Comparison of ENCODE assay signal across 18 cellular contexts in the genomic region with DNA sequence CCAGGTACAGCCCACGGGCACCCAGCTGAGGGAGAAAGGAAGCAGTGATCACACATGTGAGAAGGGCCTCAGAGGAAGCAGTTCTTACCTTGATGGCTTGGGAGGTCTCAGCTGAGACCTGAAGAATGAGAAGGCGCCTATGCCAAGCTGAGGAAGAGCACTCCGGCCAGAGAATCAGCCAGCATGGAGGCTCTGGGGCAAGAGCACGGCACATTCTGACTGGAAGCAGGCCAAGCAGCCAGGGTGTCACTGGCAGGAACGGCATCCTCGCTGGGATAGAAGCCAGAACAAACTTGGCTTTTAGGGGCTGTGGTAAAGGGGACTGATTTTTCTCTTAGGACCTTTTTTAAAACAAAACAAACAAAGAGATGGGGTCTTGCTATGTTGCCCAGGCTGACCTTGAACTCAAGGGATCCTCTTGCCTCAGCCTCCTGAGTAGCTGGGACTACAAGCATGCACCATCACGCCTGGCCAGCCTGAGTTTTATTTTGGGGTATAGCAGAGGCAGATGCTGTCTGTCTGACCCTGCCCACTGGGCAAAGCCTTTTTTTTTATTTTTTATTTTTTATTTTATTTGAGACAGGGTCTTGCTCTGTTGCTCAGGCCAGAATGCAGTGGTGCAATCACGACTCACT. TPM values are rescaled to one million over a fixed set of nuclear protein-coding genes. Genes with fewer than 3 reads are reported as not detected.
DNase-seq lines count a peak whose midpoint lies in the region; ATAC-seq and TF ChIP-seq lines count a peak whose summit lies in the region.
"Had no signal": no experiment of that assay in that cellular context is flagged by ENCODE, and none has a peak within 500 bp of the region (broad histone marks: within the 10 kb centered on the region; RNA-seq: fewer than 3 reads in every experiment).

No MANE protein-coding gene starts in this region.

- no peak for ATAC-seq in HG02852 (IDR thresholded peaks at IDR 0.05; ENCODE audit: unreplicated experiment)

- H3K36me3 Mint-ChIP-seq in chondrocyte (ENCODE audit: low read depth), result peaks cover 23% of the 10 kb centered on the region
- peaks cover 29% of the 10 kb centered on the region for H3K36me3 Mint-ChIP-seq in type B pancreatic cell

- DNase-seq in activated effector memory CD4-positive, alpha-beta T cell treated with anti-CD3 and anti-CD28 coated beads, Interleukin-2, amount 50 U/mL, for 16 hours, result peak; percentile 10
- no peak for DNase-seq in activated effector memory CD4-positive, alpha-beta T cell treated with Interleukin-2 at 50 U/mL for 16 hours
- peak; percentile 37 for DNase-seq in chondrocyte (ENCODE audit: low spot score)
- no peak for DNase-seq in type B pancreatic cell (ENCODE audit: extremely low spot score, unreplicated experiment)
- DNase-seq in NCI-H1436 treated with DMSO at 0.1 percent for 48 hours (lab: John Stamatoyannopoulos, UW), result no peak
- DNase-seq in putamen (ENCODE audit: low spot score), result no peak
- DNase-seq: activated CD8-positive, alpha-beta memory T cell treated with anti-CD3 and anti-CD28 coated beads, Interleukin-2, amount 50 U/mL, for 48 hours; AML-193; DND-41; HCEC 1CT; NCI-H1048; stimulated activated CD4-positive, alpha-beta T cell treated with anti-CD3 and anti-CD28 coated beads, Interleukin-4, amount 100 ng/mL, for 1 hour had no signal

- no peaks in the 10 kb centered on the region for H3K9me3 Mint-ChIP-seq in chondrocyte (ENCODE audit: low read depth)
- peaks cover 4% of the 10 kb centered on the region for H3K9me3 Mint-ChIP-seq in type B pancreatic cell
- H3K9me3 Mint-ChIP-seq: mesothelial cell of epicardium had no signal

- H3K27me3 Mint-ChIP-seq in chondrocyte (ENCODE audit: low read depth) (no peaks in the 10 kb centered on the region), type B pancreatic cell (no peaks in the 10 kb centered on the region)

- TF ChIP-seq CTCF in chondrocyte (IDR thresholded peaks at IDR 0.05) (no peak), type B pancreatic cell (conservative IDR thresholded peaks at IDR 0.05) (no peak)

- H3K27ac Mint-ChIP-seq in chondrocyte (ENCODE audit: unreplicated experiment), result peak overlapping the region; percentile 69
- peak overlapping the region; percentile 25 for H3K27ac Mint-ChIP-seq in type B pancreatic cell
- H3K27ac Mint-ChIP-seq: mesothelial cell of epicardium had no signal

- H3K4me3 Mint-ChIP-seq in chondrocyte (ENCODE audit: unreplicated experiment), result no peak overlapping the region
- H3K4me3 Mint-ChIP-seq in type B pancreatic cell, result no peak overlapping the region
- H3K4me3 Mint-ChIP-seq: mesothelial cell of epicardium had no signal

- H3K27me3 ChIP-seq in layer of hippocampus (ENCODE audit: control insufficient read depth, insufficient read depth, low read length), result no peaks in the 10 kb centered on the region

- H3K4me1 Mint-ChIP-seq in chondrocyte (ENCODE audit: low read depth) (peaks cover 12% of the 10 kb centered on the region), type B pancreatic cell (ENCODE audit: unreplicated experiment) (peaks cover 6% of the 10 kb centered on the region)
- H3K4me1 Mint-ChIP-seq: mesothelial cell of epicardium had no signal

- peak overlapping the region; percentile 23 for H3K27ac ChIP-seq in layer of hippocampus (ENCODE audit: low read depth, low read length)
- H3K27ac ChIP-seq: SK-N-MC, WERI-Rb-1 had no signal

RNA-seq across cellular contexts. Expression of gene GHRH, which starts 17.6 kb away (rescaled TPM):
- not detected in 3 replicates for total RNA-seq in chondrocyte
- total RNA-seq in type B pancreatic cell (ENCODE audit: low replicate concordance), result 0.77 and 3.9 TPM in 2 replicates
- total RNA-seq: HT1080, mesothelial cell of epicardium had no signal

RNA-seq across cellular contexts. Expression of gene MANBAL, which starts 45.4 kb away (rescaled TPM):
- total RNA-seq in chondrocyte (30.9 to 34.1 TPM (median 32.5 TPM) in 3 replicates), type B pancreatic cell (ENCODE audit: low replicate concordance) (35.5 and 40.4 TPM in 2 replicates)

Comparison
In these comparisons a context has a peak if more than half of its experiments do, and no peak if none do; other contexts are left out.
1. DNase-seq: peak in activated effector memory CD4-positive, alpha-beta T cell treated with anti-CD3 and anti-CD28 coated beads, Interleukin-2, amount 50 U/mL, for 16 hours (single experiment) and chondrocyte (single experiment); none in activated effector memory CD4-positive, alpha-beta T cell treated with Interleukin-2 at 50 U/mL for 16 hours (single experiment), type B pancreatic cell (single experiment), NCI-H1436 treated with DMSO at 0.1 percent for 48 hours (single experiment) and putamen (single experiment).